ENCODE assay signal across 8 cellular contexts in the genomic region with DNA sequence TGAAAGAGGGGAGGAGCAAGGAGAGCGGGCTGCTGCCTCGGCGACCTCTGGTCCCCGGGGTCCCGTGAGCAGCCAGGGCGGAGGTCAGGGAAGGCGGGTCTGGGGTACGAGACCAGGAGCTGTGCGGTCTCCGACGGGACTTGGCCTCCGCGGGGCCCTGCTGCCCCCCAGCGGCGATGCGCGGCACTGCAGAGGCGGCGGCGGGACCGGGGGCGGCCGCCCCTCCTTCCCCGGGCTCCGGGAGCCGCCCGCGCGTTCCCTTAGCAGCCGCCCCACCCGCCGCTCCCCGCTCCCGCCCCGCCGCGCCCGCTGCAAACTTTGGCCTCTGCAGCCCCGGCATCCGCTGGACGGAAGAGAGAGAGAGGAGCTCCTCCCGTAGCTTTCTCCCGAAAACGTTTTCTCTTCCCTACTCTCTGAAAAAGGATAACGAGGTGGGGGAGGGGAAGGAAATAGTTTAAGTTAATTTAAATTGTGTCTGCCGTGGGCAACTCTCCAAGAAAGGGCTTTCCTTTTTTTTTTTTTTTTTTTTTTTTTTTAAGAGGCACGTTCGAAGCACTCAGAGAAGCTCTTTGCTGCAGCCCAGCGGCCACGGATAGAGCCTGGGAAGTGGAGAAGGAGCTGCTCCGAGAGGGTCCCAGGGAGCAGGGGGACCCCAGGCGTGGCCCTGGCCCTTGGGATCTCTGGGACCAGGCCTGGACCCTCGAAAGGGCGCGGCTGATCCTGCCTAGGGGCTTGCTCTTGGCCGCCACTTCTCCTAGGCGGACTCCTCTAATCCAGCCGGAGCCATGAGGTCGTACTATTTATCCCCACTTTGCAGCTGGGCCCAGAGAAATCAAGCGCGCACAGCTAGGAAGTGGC. TPM values are rescaled to one million over a fixed set of nuclear protein-coding genes. Genes with fewer than 3 reads are reported as not detected.
DNase-seq lines count a peak whose midpoint lies in the region; FAIRE-seq and TF ChIP-seq lines count a peak whose summit lies in the region.

No MANE protein-coding gene starts in this region.

- peak overlapping the region; percentile 64 for H3K4me3 ChIP-seq in HUES48 (ENCODE audit: low read depth, low read length)
- no peak overlapping the region for H3K4me3 ChIP-seq in SJSA1
- H3K4me3 ChIP-seq in suprapubic skin, result peak overlapping the region; percentile 37

- H3K9me3 Mint-ChIP-seq in osteocyte (ENCODE audit: unreplicated experiment), result no peaks in the 10 kb centered on the region

- H3K36me3 ChIP-seq in HUES48 (ENCODE audit: control insufficient read depth, insufficient read depth, low read length), result no peaks in the 10 kb centered on the region
- no peaks in the 10 kb centered on the region for H3K36me3 ChIP-seq in SJSA1
- no peaks in the 10 kb centered on the region for H3K36me3 ChIP-seq in suprapubic skin

- H3K9me3 ChIP-seq in HUES48 (ENCODE audit: control insufficient read depth, insufficient read depth, low read length), result no peaks in the 10 kb centered on the region
- no peaks in the 10 kb centered on the region for H3K9me3 ChIP-seq in SJSA1 (replicated peaks)
- no peaks in the 10 kb centered on the region for H3K9me3 ChIP-seq in suprapubic skin

- peak; percentile 86 for TF ChIP-seq CTCF in GM12872 (IDR thresholded peaks at IDR 0.05; ENCODE audit: insufficient read depth, low read depth, low read length)
- peak; percentile 99 for TF ChIP-seq CTCF in osteocyte (IDR thresholded peaks at IDR 0.05)
- TF ChIP-seq CTCF in suprapubic skin (IDR thresholded peaks at IDR 0.05), result peak; percentile 41 to 100

- peaks cover 5% of the 10 kb centered on the region for H3K4me1 Mint-ChIP-seq in osteocyte (ENCODE audit: unreplicated experiment)

- 3% methylated on average over 45 of the region's 61 CpGs for WGBS in suprapubic skin

- DNase-seq in SJSA1 (ENCODE audit: low read depth in 1 of 2, low spot score in 2 of 2) (peak; percentile 67), germinal center (ENCODE audit: low spot score) (peak; percentile 85), osteocyte (ENCODE audit: extremely low spot score, unreplicated experiment) (peak; percentile 93), suprapubic skin (ENCODE audit: low spot score in 2 of 2) (peak; percentile 82 to 84), RCC 7860 (ENCODE audit: low spot score) (no peak)
- DNase-seq in activated gamma-delta T cell treated with anti-CD3 and anti-CD28 coated beads, Interleukin-2, amount 50 U/mL, for 16 hours (ENCODE audit: low read depth), result peak; percentile 55

- TF ChIP-seq POLR2A in suprapubic skin (IDR thresholded peaks at IDR 0.05), result no peak

- H3K27me3 ChIP-seq in HUES48 (ENCODE audit: control insufficient read depth, insufficient read depth, low read length), result peaks cover 5% of the 10 kb centered on the region; the same call in 1 of the 2 replicates
- peaks cover 3% of the 10 kb centered on the region; the same call in 1 of the 2 replicates for H3K27me3 ChIP-seq in SJSA1 (replicated peaks)
- H3K27me3 ChIP-seq in suprapubic skin, result no peaks in the 10 kb centered on the region

- no peaks in the 10 kb centered on the region for H3K36me3 Mint-ChIP-seq in osteocyte (ENCODE audit: unreplicated experiment)

- peak overlapping the region; percentile 63 for H3K27ac ChIP-seq in HUES48 (ENCODE audit: low read depth, low read length)
- no peak overlapping the region for H3K27ac ChIP-seq in SJSA1
- no peak overlapping the region for H3K27ac ChIP-seq in suprapubic skin

- FAIRE-seq in RCC 7860 (lab: Jason Lieb, UNC), result no peak

- peaks cover 5% of the 10 kb centered on the region; the same call in 1 of the 2 replicates for H3K4me1 ChIP-seq in HUES48 (ENCODE audit: control insufficient read depth, insufficient read depth, low read length)
- H3K4me1 ChIP-seq in SJSA1 (replicated peaks), result no peaks in the 10 kb centered on the region; the same call in 1 of the 2 replicates
- peaks cover 13% of the 10 kb centered on the region for H3K4me1 ChIP-seq in suprapubic skin

- no peak overlapping the region for H3K27ac Mint-ChIP-seq in osteocyte (ENCODE audit: unreplicated experiment)

- H3K4me3 Mint-ChIP-seq in osteocyte (ENCODE audit: unreplicated experiment), result peak overlapping the region; percentile 68

- H3K27me3 Mint-ChIP-seq in osteocyte (ENCODE audit: unreplicated experiment), result peaks cover 10% of the 10 kb centered on the region

- no peak for TF ChIP-seq EP300 in suprapubic skin (IDR thresholded peaks at IDR 0.05)

- H3K9ac ChIP-seq in HUES48 (ENCODE audit: low read depth, low read length), result peak overlapping the region; percentile 60

RNA-seq across cellular contexts. Expression of gene C16orf82, which starts 43.2 kb away (rescaled TPM):
- not detected in 2 replicates for total RNA-seq in SJSA1 (2014; rRNA removed; shearing (Covaris generic))
- total RNA-seq in osteocyte, result not detected in 2 replicates
- total RNA-seq in suprapubic skin, result not detected
